8 cellular contexts compared by ENCODE assay signal in genomic region chr6:142846883-142847287, GRCh38.
DNase-seq lines count a peak whose midpoint lies in the region; ATAC-seq and TF ChIP-seq lines count a peak whose summit lies in the region.

No MANE protein-coding gene starts in this region.

- peaks cover 52% of the 10 kb centered on the region for H3K79me2 ChIP-seq in SK-N-SH (ENCODE audit: insufficient read depth)

- peaks cover 58% of the 10 kb centered on the region for H3F3A ChIP-seq in SK-N-SH (replicated peaks; ENCODE audit: insufficient read depth)

- peak overlapping the region; percentile 99 for H3K27ac ChIP-seq in SK-N-SH (ENCODE audit: low read depth in 2 of 2, low read length in 1 of 2)

- H3K9ac ChIP-seq in SK-N-SH, result peak overlapping the region; percentile 82; the same call in 1 of the 2 replicates

- TF ChIP-seq EP300 in SK-N-SH (IDR thresholded peaks at IDR 0.05; ENCODE audit: borderline replicate concordance in 1 of 2, low read depth in 1 of 2, low read length in 1 of 2), result no peak; a peak in 1 of 4 replicates

- no peaks in the 10 kb centered on the region for H3K9me2 ChIP-seq in SK-N-SH

- no peak for TF ChIP-seq RAD21 in SK-N-SH (IDR thresholded peaks at IDR 0.05; ENCODE audit: low read length)

- 46% methylated on average over 5 of the region's 5 CpGs for WGBS in SK-N-SH (ENCODE audit: low lambda C conversion rate)

- TF ChIP-seq CTCF in GM12865 (IDR thresholded peaks at IDR 0.05; ENCODE audit: insufficient read depth, low read depth, low read length, missing control alignments) (no peak), SK-N-SH (IDR thresholded peaks at IDR 0.05) (no peak)

- POLR2A ChIA-PET in SK-N-SH (lab: Yijun Ruan, JAX), result interaction anchor here (2.3 kb wide), 1 partner anchor 144 kb away, joined by 7 read pairs; no protein-coding TSS in a partner anchor

- H3K9me3 ChIP-seq in SK-N-SH, result no peaks in the 10 kb centered on the region

- DNase-seq in GM12865 (ENCODE audit: low read depth), result peak; percentile 78
- no peak for DNase-seq in SK-N-SH
- DNase-seq in fibroblast of peridontal ligament (ENCODE audit: extremely low read depth), result peak; percentile 81
- DNase-seq in skeletal muscle cell (ENCODE audit: low read depth), result peak; percentile 90
- DNase-seq in foreskin melanocyte, result no peak
- DNase-seq in activated gamma-delta T cell treated with Interleukin-2 at 50 U/mL for 16 hours, result no peak
- DNase-seq in NCI-H446 treated with DMSO at 0.1 percent for 48 hours (lab: John Stamatoyannopoulos, UW), result no peak

- H4K20me1 ChIP-seq in SK-N-SH (ENCODE audit: insufficient read depth), result no peaks in the 10 kb centered on the region

- no peaks in the 10 kb centered on the region for H3K36me3 ChIP-seq in SK-N-SH (replicated peaks in 1 of 2; ENCODE audit: control insufficient read depth in 1 of 2, insufficient read depth in 2 of 2, low read length in 1 of 2)

- H2AFZ ChIP-seq in SK-N-SH (ENCODE audit: low read depth), result peak overlapping the region; percentile 47; the same call in 1 of the 2 replicates

- peak overlapping the region; percentile 91 for H3K4me2 ChIP-seq in SK-N-SH

- H3K27me3 ChIP-seq in SK-N-SH (ENCODE audit: insufficient read depth), result no peaks in the 10 kb centered on the region

- H3K4me3 ChIP-seq in GM12865 (ENCODE audit: low read depth, low read length) (peak overlapping the region; percentile 61), SK-N-SH (ENCODE audit: low read depth in 2 of 2, low read length in 1 of 2) (0 out of 4 replicates have a peak overlapping the region, but pooled peaks of 1 of the 2 experiments have one; percentile 56), skeletal muscle cell (ENCODE audit: low read depth, low read length) (peak overlapping the region; percentile 3)

- CTCF ChIA-PET in SK-N-SH (lab: Yijun Ruan, JAX), result interaction anchor here (1.4 kb wide), 1 partner anchor 10 kb away, joined by 5 read pairs; no protein-coding TSS in a partner anchor

- H3K4me1 ChIP-seq in SK-N-SH (ENCODE audit: control insufficient read depth in 1 of 2, insufficient read depth in 2 of 2, low read depth in 1 of 2, low read length in 1 of 2), result peaks cover 54 to 56% of the 10 kb centered on the region in 2 experiments

- no peak for ATAC-seq in HG02981 (IDR thresholded peaks at IDR 0.05; ENCODE audit: unreplicated experiment)

TF ChIP-seq in SK-N-SH, 30 proteins besides CTCF, POLR2A, EP300 and RAD21:
- peak; percentile 36; the same call in 1 of the 2 replicates for TF ChIP-seq YY1 (IDR thresholded peaks at IDR 0.05; ENCODE audit: low read depth)
- peak; percentile 66 for TF ChIP-seq TCF12 (IDR thresholded peaks at IDR 0.05)
- TF ChIP-seq MAX (IDR thresholded peaks at IDR 0.05; ENCODE audit: low read depth), result peak; percentile 76
- peak; percentile 22; the same call in 1 of the 2 replicates for TF ChIP-seq MEF2A (IDR thresholded peaks at IDR 0.05; ENCODE audit: borderline replicate concordance, low read depth)
- TF ChIP-seq SMC3 (IDR thresholded peaks at IDR 0.05; ENCODE audit: low read depth, low read length), result no peak
- 0 out of 2 replicates have a peak, but pooled peaks have one; percentile 35 for TF ChIP-seq JUND (IDR thresholded peaks at IDR 0.05)
- TF ChIP-seq FOXM1 (IDR thresholded peaks at IDR 0.05; ENCODE audit: low read depth), result no peak
- no peak for TF ChIP-seq GATA2 (CRISPR knock-in tag; IDR thresholded peaks at IDR 0.05)
- peak; percentile 39; the same call in 1 of the 2 replicates for TF ChIP-seq RXRA (IDR thresholded peaks at IDR 0.05; ENCODE audit: borderline replicate concordance, low read depth)
- no peak for TF ChIP-seq TEAD4 (IDR thresholded peaks at IDR 0.05; ENCODE audit: borderline replicate concordance, insufficient read depth)
- peak; percentile 63 for TF ChIP-seq NFIC (IDR thresholded peaks at IDR 0.05; ENCODE audit: borderline replicate concordance)
- peak; percentile 75 for TF ChIP-seq PBX3 (IDR thresholded peaks at IDR 0.05)
- no peak for TF ChIP-seq USF2 (IDR thresholded peaks at IDR 0.05; ENCODE audit: borderline replicate concordance, low read depth, low read length)

Comparison
In these comparisons a context has a peak if more than half of its experiments do, and no peak if none do; other contexts are left out.
1. DNase-seq: peak in GM12865 (single experiment), fibroblast of peridontal ligament (single experiment) and skeletal muscle cell (single experiment); none in SK-N-SH (single experiment), foreskin melanocyte (single experiment), activated gamma-delta T cell treated with Interleukin-2 at 50 U/mL for 16 hours (single experiment) and NCI-H446 treated with DMSO at 0.1 percent for 48 hours (single experiment).